ENCODE assay signal across 16 cellular contexts in genomic region chr10:30829921-30830671, GRCh38.
A peak's percentile ranks its signal among the peaks of the same experiment; 100 is the strongest.
DNase-seq lines count a peak whose midpoint lies in the region; TF ChIP-seq lines count a peak whose summit lies in the region.
"Had no signal": no experiment of that assay in that cellular context is flagged by ENCODE, and none has a peak within 500 bp of the region (broad histone marks: within the 10 kb centered on the region; RNA-seq: fewer than 3 reads in every experiment).

No MANE protein-coding gene starts in this region.

- no peaks in the 10 kb centered on the region for H3K36me3 ChIP-seq in neural cell (ENCODE audit: insufficient read depth, low read length)

- H3K4me2 ChIP-seq in neural cell (ENCODE audit: low read length): no peak overlapping the region

- no peak for TF ChIP-seq EP300 in neural cell (conservative IDR thresholded peaks at IDR 0.05; ENCODE audit: poor library complexity, severe bottlenecking)

- peak overlapping the region; percentile 25 for H3K27ac ChIP-seq in neural cell (ENCODE audit: low read length)
- H3K27ac ChIP-seq: upper lobe of left lung had no signal

- no peak overlapping the region for H2AFZ ChIP-seq in neural cell (ENCODE audit: low read depth, low read length)

- H3K27me3 ChIP-seq in neural cell (ENCODE audit: insufficient read depth, low read depth, low read length): no peaks in the 10 kb centered on the region
- H3K27me3 ChIP-seq: upper lobe of left lung had no signal

- peaks cover 4% of the 10 kb centered on the region for H3F3A ChIP-seq in neural cell (ENCODE audit: insufficient read depth, low read length, poor library complexity, severe bottlenecking)

- no peak overlapping the region for H3K9ac ChIP-seq in neural cell (ENCODE audit: low read length)

- H3K9me3 ChIP-seq in neural cell (ENCODE audit: low read length): no peaks in the 10 kb centered on the region
- H3K9me3 ChIP-seq: upper lobe of left lung had no signal

- H3K79me2 ChIP-seq in neural cell (replicated peaks; ENCODE audit: insufficient read depth, low read length): no peaks in the 10 kb centered on the region

- no peaks in the 10 kb centered on the region for H4K20me1 ChIP-seq in neural cell (ENCODE audit: insufficient read depth)

- DNase-seq in EL (peak; percentile 46), NCI-H69 (lab: John Stamatoyannopoulos, UW) (peak; percentile 1), epithelial cell of esophagus (ENCODE audit: low read depth) (peak; percentile 13), HuH-7 (ENCODE audit: low spot score) (no peak), NCI-H1436 (lab: John Stamatoyannopoulos, UW) (no peak), H4 (ENCODE audit: low spot score) (no peak), pons (ENCODE audit: low spot score) (no peak)
- DNase-seq: activated effector memory CD4-positive, alpha-beta T cell treated with Interleukin-2 at 50 U/mL for 16 hours; dermis blood vessel endothelial cell; DMS53; foreskin melanocyte; KBM-7; occipital lobe; T-helper 1 cell had no signal

- TF ChIP-seq CTCF in epithelial cell of esophagus (IDR thresholded peaks at IDR 0.05; ENCODE audit: insufficient read depth, low read depth, low read length, missing control alignments) (no peak), neural cell (IDR thresholded peaks at IDR 0.05; ENCODE audit: poor library complexity, severe bottlenecking) (no peak)

- TF ChIP-seq RAD21 in neural cell (conservative IDR thresholded peaks at IDR 0.05): no peak

- H3K9me2 ChIP-seq in neural cell (ENCODE audit: insufficient read depth, low read length): no peaks in the 10 kb centered on the region

- H3K4me3 ChIP-seq in epithelial cell of esophagus (ENCODE audit: low read length) (no peak overlapping the region), neural cell (ENCODE audit: low read length) (no peak overlapping the region)
- H3K4me3 ChIP-seq: upper lobe of left lung had no signal

TF ChIP-seq in neural cell, 6 proteins besides CTCF, POLR2A, EP300 and RAD21:
- peak; percentile 69 for TF ChIP-seq POLR2AphosphoS5 (IDR thresholded peaks at IDR 0.05)
- TF ChIP-seq EZH2 (IDR thresholded peaks at IDR 0.05; ENCODE audit: borderline replicate concordance, insufficient read depth, low read length, poor library complexity, severe bottlenecking): no peak

Comparison
In these comparisons a context has a peak if more than half of its experiments do, and no peak if none do; other contexts are left out.
1. DNase-seq: peak in EL (single experiment), NCI-H69 (single experiment) and epithelial cell of esophagus (single experiment); none in HuH-7 (single experiment), NCI-H1436 (single experiment), H4 (single experiment) and pons (single experiment).